23 cellular contexts compared by ENCODE assay signal in genomic region chr19:54152267-54152666, GRCh38. TPM values are rescaled to one million over a fixed set of nuclear protein-coding genes. Genes with fewer than 3 reads are reported as not detected.
A peak's percentile ranks its signal among the peaks of the same experiment; 100 is the strongest.
DNase-seq lines count a peak whose midpoint lies in the region; ATAC-seq, FAIRE-seq and TF ChIP-seq lines count a peak whose summit lies in the region.
"Had no signal": no experiment of that assay in that cellular context is flagged by ENCODE, and none has a peak within 500 bp of the region (broad histone marks: within the 10 kb centered on the region; RNA-seq: fewer than 3 reads in every experiment).

No MANE protein-coding gene starts in this region.

- ATAC-seq in HepG2 (0 out of 3 replicates have a peak, but pooled peaks have one; percentile 3), right lobe of liver (no peak), GM21737 (IDR thresholded peaks at IDR 0.05; ENCODE audit: unreplicated experiment) (no peak)

- FAIRE-seq in HepG2 (lab: Jason Lieb, UNC) (no peak), kidney (lab: Jason Lieb, UNC) (no peak)
- FAIRE-seq: A549, GM12892, GM19239, H54 had no signal

- H3K36me3 ChIP-seq in HepG2 (replicated peaks in 1 of 2; ENCODE audit: control insufficient read depth in 1 of 2, insufficient read depth in 2 of 2, low read length in 2 of 2), result peaks cover 39 to 92% of the 10 kb centered on the region in 2 experiments
- peaks cover 6 to 95% (median 41%) of the 10 kb centered on the region in 4 donors for H3K36me3 ChIP-seq in right lobe of liver
- peaks cover 38 to 44% of the 10 kb centered on the region in 2 donors for H3K36me3 ChIP-seq in kidney (ENCODE audit: control insufficient read depth in 1 of 2, insufficient read depth in 2 of 2, low read length in 2 of 2)
- peaks cover 8% of the 10 kb centered on the region for H3K36me3 ChIP-seq in MM.1S (replicated peaks; ENCODE audit: insufficient read depth, low read length)

- no peak for TF ChIP-seq RAD21 in HepG2 (CRISPR knock-in tag; IDR thresholded peaks at IDR 0.05)

- H3K9me2 ChIP-seq in MM.1S (replicated peaks; ENCODE audit: insufficient read depth, low read length), result no peaks in the 10 kb centered on the region

- no peak overlapping the region for H3K9ac ChIP-seq in HepG2 (ENCODE audit: insufficient read depth, low read depth, low read length)
- H3K9ac ChIP-seq in kidney (ENCODE audit: low read length in 2 of 2), result no peak overlapping the region
- no peak overlapping the region for H3K9ac ChIP-seq in MM.1S (ENCODE audit: low read length)

- in situ Hi-C loops in HepG2 (cut with HindIII; ENCODE audit: extremely low pct_ligation_motif_present, low pct_unique_long_range_greater_than_20kb), result no loop called here

- CTCF ChIA-PET in HepG2 (lab: Yijun Ruan, JAX; ENCODE audit: low intra/inter-chr PET ratio, low total read pairs) (no interaction called here), RWPE1 (lab: Yijun Ruan, JAX) (no interaction called here)

- TF ChIP-seq EP300 in HepG2 (IDR thresholded peaks at IDR 0.05; ENCODE audit: low read depth in 2 of 2, low read length in 2 of 2) (no peak), HepG2 (CRISPR knock-in tag; IDR thresholded peaks at IDR 0.05; ENCODE audit: borderline replicate concordance) (no peak)

- DNase-seq in HepG2 (ENCODE audit: low spot score) (no peak), right lobe of liver (no peak), RWPE1 (ENCODE audit: low spot score) (no peak), kidney (peak; percentile 73), NCI-H2171 treated with DMSO at 0.1 percent for 48 hours (lab: John Stamatoyannopoulos, UW) (no peak), MM.1S (no peak)
- DNase-seq: 8988T; ACHN; AML-193; BE2C; CD4-positive, alpha-beta T cell; CD8-positive, alpha-beta memory T cell; DMS53; DMS79 treated with DMSO at 0.1 percent for 48 hours; GF-D8; GOT3 had no signal

- H3K27ac ChIP-seq in HepG2 (ENCODE audit: extremely low read length, insufficient read depth, low read length) (no peak overlapping the region), right lobe of liver (no peak overlapping the region), RWPE1 (peak overlapping the region; percentile 65), kidney (ENCODE audit: low read depth in 2 of 2, low read length in 2 of 2) (no peak overlapping the region), MM.1S (ENCODE audit: low read length) (no peak overlapping the region)
- H3K27ac ChIP-seq: A549; BLaER1 treated with 17β-estradiol and CSF1 and Interleukin-3, amounts not matched to agents 10 nM and 100 nM had no signal

- TF ChIP-seq POLR2A in HepG2 (IDR thresholded peaks at IDR 0.05; ENCODE audit: insufficient read depth in 1 of 2, low read depth in 2 of 2, low read length in 2 of 2) (no peak; a peak in 1 of 4 replicates), right lobe of liver (IDR thresholded peaks at IDR 0.05) (no peak)

- H3F3A ChIP-seq in MM.1S (ENCODE audit: insufficient read depth, low read length), result 0 out of 2 replicates have a peak, but pooled peaks cover 11% of the 10 kb centered on the region

- H3K9me3 ChIP-seq in HepG2 (ENCODE audit: low read length) (no peaks in the 10 kb centered on the region), right lobe of liver (no peaks in the 10 kb centered on the region), kidney (ENCODE audit: control insufficient read depth in 1 of 2, low read length in 2 of 2) (no peaks in the 10 kb centered on the region), MM.1S (replicated peaks; ENCODE audit: insufficient read depth, low read length) (no peaks in the 10 kb centered on the region)
- H3K9me3 ChIP-seq: A549; BE2C; BLaER1 treated with 17β-estradiol and CSF1 and Interleukin-3, amounts not matched to agents 10 nM and 100 nM; HAP-1 had no signal

- 100% methylated on average over 4 of the region's 12 CpGs for WGBS in HepG2 (ENCODE audit: low lambda C conversion rate)
- WGBS in right lobe of liver (ENCODE audit: insufficient coverage, low coverage, low lambda C conversion rate, missing lambda C conversion rate), result 100% methylated on average over 2 of the region's 12 CpGs

- H2AFZ ChIP-seq in HepG2 (ENCODE audit: low read length), result no peak overlapping the region
- H2AFZ ChIP-seq in MM.1S (ENCODE audit: low read length), result no peak overlapping the region

- H3K27me3 ChIP-seq in HepG2 (ENCODE audit: control insufficient read depth in 1 of 2, insufficient read depth in 2 of 2, low read length in 2 of 2), result no peaks in the 10 kb centered on the region
- no peaks in the 10 kb centered on the region for H3K27me3 ChIP-seq in right lobe of liver
- H3K27me3 ChIP-seq in MM.1S (replicated peaks; ENCODE audit: insufficient read depth, low read length), result no peaks in the 10 kb centered on the region
- H3K27me3 ChIP-seq: BE2C; BLaER1 treated with 17β-estradiol and CSF1 and Interleukin-3, amounts not matched to agents 10 nM and 100 nM had no signal

- intact Hi-C loops in HepG2 (cut with micrococcal nuclease; ENCODE audit: unreplicated experiment), result no loop called here
- intact Hi-C loops in right lobe of liver (cut with DNase I), result no loop called here
- intact Hi-C loops in kidney (cut with DNase I), result no loop called here

- 0 out of 2 replicates have a peak, but pooled peaks cover 3% of the 10 kb centered on the region for H4K20me1 ChIP-seq in HepG2 (ENCODE audit: insufficient read depth, low read length)
- H4K20me1 ChIP-seq in MM.1S (ENCODE audit: insufficient read depth, low read length), result no peaks in the 10 kb centered on the region

- no peak for TF ChIP-seq CTCF in HepG2 (CRISPR knock-in tag; IDR thresholded peaks at IDR 0.05)
- TF ChIP-seq CTCF in right lobe of liver (IDR thresholded peaks at IDR 0.05), result no peak
- TF ChIP-seq CTCF in RWPE1 (conservative IDR thresholded peaks at IDR 0.05; ENCODE audit: low read depth), result no peak
- no peak for TF ChIP-seq CTCF in kidney (IDR thresholded peaks at IDR 0.05; ENCODE audit: borderline replicate concordance, extremely low read depth, insufficient read depth)
- no peak for TF ChIP-seq CTCF in MM.1S (IDR thresholded peaks at IDR 0.05; ENCODE audit: low read length)

- H3K4me2 ChIP-seq in HepG2 (ENCODE audit: low read depth, low read length) (no peak overlapping the region), MM.1S (ENCODE audit: low read depth, low read length) (no peak overlapping the region)
- H3K4me2 ChIP-seq: A549; BLaER1 treated with 17β-estradiol and CSF1 and Interleukin-3, amounts not matched to agents 10 nM and 100 nM had no signal

- H3K4me3 ChIP-seq in HepG2 (replicated peaks in 1 of 3; ENCODE audit: insufficient read depth in 1 of 3, low read depth in 2 of 3, low read length in 3 of 3) (no peak overlapping the region), right lobe of liver (no peak overlapping the region), kidney (ENCODE audit: low read length in 2 of 2) (no peak overlapping the region), MM.1S (ENCODE audit: low read length) (no peak overlapping the region)
- H3K4me3 ChIP-seq: A549; BLaER1 treated with 17β-estradiol and CSF1 and Interleukin-3, amounts not matched to agents 10 nM and 100 nM; HAP-1 had no signal

- POLR2A ChIA-PET in HepG2 (lab: Yijun Ruan, JAX), result interaction anchor here (0.5 to 3.7 kb wide), 2 partner anchors 13 to 15 kb away, joined by 3 to 19 read pairs; partner anchors contain the start of gene CNOT3
- POLR2A ChIA-PET in RWPE1 (lab: Yijun Ruan, JAX; ENCODE audit: low non-redundant PET), result no interaction called here

- H3K4me1 ChIP-seq in HepG2 (ENCODE audit: insufficient read depth, low read length) (no peaks in the 10 kb centered on the region), right lobe of liver (no peaks in the 10 kb centered on the region), kidney (ENCODE audit: control insufficient read depth in 1 of 2, insufficient read depth in 1 of 2, low read depth in 1 of 2, low read length in 2 of 2) (no peaks in the 10 kb centered on the region), MM.1S (ENCODE audit: low read length) (no peaks in the 10 kb centered on the region)
- H3K4me1 ChIP-seq: A549, BE2C, HAP-1 had no signal

- no TSS peak for BruUV-seq in HepG2 (replicated peaks; lab: Mats Ljungman, UMichigan)

- H3K79me2 ChIP-seq in HepG2 (ENCODE audit: insufficient read depth, low read length), result no peaks in the 10 kb centered on the region
- peaks cover 10% of the 10 kb centered on the region for H3K79me2 ChIP-seq in MM.1S (ENCODE audit: low read length)

RNA-seq across cellular contexts. Expression of gene LENG1, which starts 7.3 kb away (rescaled TPM):
- total RNA-seq in HepG2 (2016; rRNA removed; fragmentation: Illumina TruSeq; extraction: Trizol) (3.8 and 4.0 TPM in 2 replicates), right lobe of liver (1 to 10 TPM; 1.2 to 3.5 (median 3.2) TPM), kidney (8.0 TPM)
- total RNA-seq in HepG2 (2016; cell fraction: cytosol; rRNA removed; fragmentation: Illumina TruSeq; extraction: Trizol; ENCODE audit: low read depth), result 1.9 and 2.2 TPM in 2 replicates
- 4.3 and 4.8 TPM in 2 replicates for total RNA-seq in HepG2 (2016; cell fraction: insoluble cytoplasmic fraction; rRNA removed; fragmentation: Illumina TruSeq; extraction: Trizol)
- total RNA-seq in HepG2 (2016; cell fraction: membrane; rRNA removed; fragmentation: Illumina TruSeq; extraction: Trizol), result 1.6 and 1.8 TPM in 2 replicates
- 2.2 and 2.7 TPM in 2 replicates for total RNA-seq in HepG2 (2016; cell fraction: nucleus; rRNA removed; fragmentation: Illumina TruSeq; extraction: Trizol)
- polyA plus RNA-seq in HepG2 (2011; rRNA removed) (1.8 and 2.0 TPM in 2 replicates), kidney (ENCODE audit: insufficient read depth, low read depth, low replicate concordance) (12.2 TPM)
- polyA plus RNA-seq in HepG2 (2011; cell fraction: cytosol; rRNA removed), result 2.1 and 2.4 TPM in 2 replicates
- polyA plus RNA-seq in HepG2 (2011; cell fraction: nucleus; rRNA removed), result 1.8 and 2.0 TPM in 2 replicates
- 2.6 TPM in 2 replicates for polyA plus RNA-seq in HepG2 (2012)
- 1.6 TPM in 2 replicates for polyA plus RNA-seq in HepG2 (2016; cell fraction: cytosol; fragmentation: Illumina TruSeq; extraction: Trizol; ENCODE audit: low read depth)
- polyA plus RNA-seq in HepG2 (2016; cell fraction: insoluble cytoplasmic fraction; fragmentation: Illumina TruSeq; extraction: Trizol; ENCODE audit: low read depth), result 4.4 and 4.9 TPM in 2 replicates
- polyA plus RNA-seq in HepG2 (2016; cell fraction: membrane; fragmentation: Illumina TruSeq; extraction: Trizol; ENCODE audit: low read depth), result 1.0 TPM in 2 replicates
- 2.7 and 3.1 TPM in 2 replicates for polyA plus RNA-seq in HepG2 (2016; cell fraction: nucleus; fragmentation: Illumina TruSeq; extraction: Trizol; ENCODE audit: insufficient read depth, low read depth)
- polyA minus RNA-seq in HepG2 (2011; rRNA and poly(A)+ RNA removed; ENCODE audit: low replicate concordance), result 0.40 and 0.48 TPM in 2 replicates
- polyA minus RNA-seq in HepG2 (2011; cell fraction: cytosol; rRNA and poly(A)+ RNA removed), result 0.79 and 1.1 TPM in 2 replicates
- 1.7 and 1.9 TPM in 2 replicates for polyA minus RNA-seq in HepG2 (2011; cell fraction: nucleus; rRNA and poly(A)+ RNA removed)

RNA-seq across cellular contexts. Expression of gene CNOT3, which starts 14.7 kb away (rescaled TPM):
- total RNA-seq in HepG2 (2016; rRNA removed; fragmentation: Illumina TruSeq; extraction: Trizol), result 5.8 and 7.6 TPM in 2 replicates
- 4.0 and 5.5 TPM in 2 replicates for total RNA-seq in HepG2 (2016; cell fraction: cytosol; rRNA removed; fragmentation: Illumina TruSeq; extraction: Trizol; ENCODE audit: low read depth)
- 6.1 and 8.1 TPM in 2 replicates for total RNA-seq in HepG2 (2016; cell fraction: insoluble cytoplasmic fraction; rRNA removed; fragmentation: Illumina TruSeq; extraction: Trizol)
- 11.8 and 13.1 TPM in 2 replicates for total RNA-seq in HepG2 (2016; cell fraction: membrane; rRNA removed; fragmentation: Illumina TruSeq; extraction: Trizol)
- total RNA-seq in HepG2 (2016; cell fraction: nucleus; rRNA removed; fragmentation: Illumina TruSeq; extraction: Trizol), result 11.3 and 13.6 TPM in 2 replicates
- 4.3 and 4.9 TPM in 2 replicates for polyA plus RNA-seq in HepG2 (2011; rRNA removed)
- polyA plus RNA-seq in HepG2 (2011; cell fraction: cytosol; rRNA removed), result 4.0 and 4.5 TPM in 2 replicates
- polyA plus RNA-seq in HepG2 (2011; cell fraction: nucleus; rRNA removed), result 21.1 and 21.5 TPM in 2 replicates
- 18.8 and 22.7 TPM in 2 replicates for polyA plus RNA-seq in HepG2 (2012)
- 7.9 TPM in 2 replicates for polyA plus RNA-seq in HepG2 (2016; cell fraction: cytosol; fragmentation: Illumina TruSeq; extraction: Trizol; ENCODE audit: low read depth)
- 25.5 and 38.4 TPM in 2 replicates for polyA plus RNA-seq in HepG2 (2016; cell fraction: insoluble cytoplasmic fraction; fragmentation: Illumina TruSeq; extraction: Trizol; ENCODE audit: low read depth)
- 11.9 and 12.9 TPM in 2 replicates for polyA plus RNA-seq in HepG2 (2016; cell fraction: membrane; fragmentation: Illumina TruSeq; extraction: Trizol; ENCODE audit: low read depth)
- 58.2 and 71.4 TPM in 2 replicates for polyA plus RNA-seq in HepG2 (2016; cell fraction: nucleus; fragmentation: Illumina TruSeq; extraction: Trizol; ENCODE audit: insufficient read depth, low read depth)
- polyA minus RNA-seq in HepG2 (2011; rRNA and poly(A)+ RNA removed; ENCODE audit: low replicate concordance), result 6.7 and 8.6 TPM in 2 replicates
- polyA minus RNA-seq in HepG2 (2011; cell fraction: cytosol; rRNA and poly(A)+ RNA removed), result 13.1 and 16.9 TPM in 2 replicates
- 7.5 and 10.3 TPM in 2 replicates for polyA minus RNA-seq in HepG2 (2011; cell fraction: nucleus; rRNA and poly(A)+ RNA removed)
- total RNA-seq in right lobe of liver, result 10 to 100 TPM in 5 of 6 experiments, 1 to 10 TPM in 1; 7.1 to 21.6 (median 15.5) TPM
- total RNA-seq in kidney, result 38.1 TPM
- 30.8 TPM for polyA plus RNA-seq in kidney (ENCODE audit: insufficient read depth, low read depth, low replicate concordance)

RNA-seq across cellular contexts. Expression of gene TMC4, which starts 20.7 kb away (rescaled TPM):
- total RNA-seq in HepG2 (2016; rRNA removed; fragmentation: Illumina TruSeq; extraction: Trizol) (0.24 TPM in 1 of 2 replicates, not detected in the other), right lobe of liver (1 to 10 TPM in 3 of 6 experiments, under 1 TPM in 3; 0.18 to 2.4 (median 1.1) TPM), kidney (98.9 TPM)
- total RNA-seq in HepG2 (2016; cell fraction: cytosol; rRNA removed; fragmentation: Illumina TruSeq; extraction: Trizol; ENCODE audit: low read depth), result not detected in 2 replicates
- 0.15 TPM in 1 of 2 replicates, not detected in the other for total RNA-seq in HepG2 (2016; cell fraction: insoluble cytoplasmic fraction; rRNA removed; fragmentation: Illumina TruSeq; extraction: Trizol)
- 0.41 TPM in 1 of 2 replicates, not detected in the other for total RNA-seq in HepG2 (2016; cell fraction: membrane; rRNA removed; fragmentation: Illumina TruSeq; extraction: Trizol)
- not detected in 2 replicates for total RNA-seq in HepG2 (2016; cell fraction: nucleus; rRNA removed; fragmentation: Illumina TruSeq; extraction: Trizol)
- polyA plus RNA-seq in HepG2 (2011; rRNA removed) (0.13 and 0.35 TPM in 2 replicates), kidney (ENCODE audit: insufficient read depth, low read depth, low replicate concordance) (64.6 TPM)
- polyA plus RNA-seq in HepG2 (2011; cell fraction: cytosol; rRNA removed), result 0.08 and 0.15 TPM in 2 replicates
- 1.8 and 1.9 TPM in 2 replicates for polyA plus RNA-seq in HepG2 (2011; cell fraction: nucleus; rRNA removed)
- polyA plus RNA-seq in HepG2 (2012), result 0.41 and 0.86 TPM in 2 replicates
- polyA plus RNA-seq in HepG2 (2016; cell fraction: cytosol; fragmentation: Illumina TruSeq; extraction: Trizol; ENCODE audit: low read depth), result 0.26 TPM in 1 of 2 replicates, not detected in the other
- not detected in 2 replicates for polyA plus RNA-seq in HepG2 (2016; cell fraction: insoluble cytoplasmic fraction; fragmentation: Illumina TruSeq; extraction: Trizol; ENCODE audit: low read depth)
- polyA plus RNA-seq in HepG2 (2016; cell fraction: membrane; fragmentation: Illumina TruSeq; extraction: Trizol; ENCODE audit: low read depth), result 0.10 and 0.50 TPM in 2 replicates
- 0.73 TPM in 1 of 2 replicates, not detected in the other for polyA plus RNA-seq in HepG2 (2016; cell fraction: nucleus; fragmentation: Illumina TruSeq; extraction: Trizol; ENCODE audit: insufficient read depth, low read depth)
- polyA minus RNA-seq in HepG2 (2011; rRNA and poly(A)+ RNA removed; ENCODE audit: low replicate concordance), result 0.12 and 0.35 TPM in 2 replicates
- polyA minus RNA-seq in HepG2 (2011; cell fraction: cytosol; rRNA and poly(A)+ RNA removed), result not detected in 2 replicates
- 0.87 TPM in 1 of 2 replicates, not detected in the other for polyA minus RNA-seq in HepG2 (2011; cell fraction: nucleus; rRNA and poly(A)+ RNA removed)

RNA-seq across cellular contexts. Expression of gene PRPF31, which starts 36.7 kb away (rescaled TPM):
- total RNA-seq in HepG2 (2016; rRNA removed; fragmentation: Illumina TruSeq; extraction: Trizol) (63.8 and 68.9 TPM in 2 replicates), right lobe of liver (10 to 100 TPM; 22.1 to 34.9 (median 27.9) TPM), kidney (57.2 TPM)
- total RNA-seq in HepG2 (2016; cell fraction: cytosol; rRNA removed; fragmentation: Illumina TruSeq; extraction: Trizol; ENCODE audit: low read depth), result 9.6 and 11.5 TPM in 2 replicates
- total RNA-seq in HepG2 (2016; cell fraction: insoluble cytoplasmic fraction; rRNA removed; fragmentation: Illumina TruSeq; extraction: Trizol), result 62.0 and 64.7 TPM in 2 replicates
- 23.1 and 26.5 TPM in 2 replicates for total RNA-seq in HepG2 (2016; cell fraction: membrane; rRNA removed; fragmentation: Illumina TruSeq; extraction: Trizol)
- 30.4 and 33.1 TPM in 2 replicates for total RNA-seq in HepG2 (2016; cell fraction: nucleus; rRNA removed; fragmentation: Illumina TruSeq; extraction: Trizol)
- polyA plus RNA-seq in HepG2 (2011; rRNA removed) (23.8 and 29.5 TPM in 2 replicates), kidney (ENCODE audit: insufficient read depth, low read depth, low replicate concordance) (55.9 TPM)
- 25.5 and 31.8 TPM in 2 replicates for polyA plus RNA-seq in HepG2 (2011; cell fraction: cytosol; rRNA removed)
- polyA plus RNA-seq in HepG2 (2011; cell fraction: nucleus; rRNA removed), result 65.6 and 76.0 TPM in 2 replicates
- 31.9 and 33.4 TPM in 2 replicates for polyA plus RNA-seq in HepG2 (2012)
- 8.8 and 9.7 TPM in 2 replicates for polyA plus RNA-seq in HepG2 (2016; cell fraction: cytosol; fragmentation: Illumina TruSeq; extraction: Trizol; ENCODE audit: low read depth)
- 66.2 and 72.8 TPM in 2 replicates for polyA plus RNA-seq in HepG2 (2016; cell fraction: insoluble cytoplasmic fraction; fragmentation: Illumina TruSeq; extraction: Trizol; ENCODE audit: low read depth)
- polyA plus RNA-seq in HepG2 (2016; cell fraction: membrane; fragmentation: Illumina TruSeq; extraction: Trizol; ENCODE audit: low read depth), result 15.4 and 16.9 TPM in 2 replicates
- polyA plus RNA-seq in HepG2 (2016; cell fraction: nucleus; fragmentation: Illumina TruSeq; extraction: Trizol; ENCODE audit: insufficient read depth, low read depth), result 56.8 and 57.4 TPM in 2 replicates
- polyA minus RNA-seq in HepG2 (2011; rRNA and poly(A)+ RNA removed; ENCODE audit: low replicate concordance), result 21.6 and 22.6 TPM in 2 replicates
- polyA minus RNA-seq in HepG2 (2011; cell fraction: cytosol; rRNA and poly(A)+ RNA removed), result 10.0 and 12.8 TPM in 2 replicates
- 14.3 and 15.6 TPM in 2 replicates for polyA minus RNA-seq in HepG2 (2011; cell fraction: nucleus; rRNA and poly(A)+ RNA removed)

RNA-seq across cellular contexts. Expression of gene TFPT, which starts 36.8 kb away (rescaled TPM):
- total RNA-seq in HepG2 (2016; rRNA removed; fragmentation: Illumina TruSeq; extraction: Trizol) (10.7 and 13.5 TPM in 2 replicates), right lobe of liver (1 to 10 TPM; 3.5 to 8.2 (median 5.7) TPM), kidney (19.2 TPM)
- total RNA-seq in HepG2 (2016; cell fraction: cytosol; rRNA removed; fragmentation: Illumina TruSeq; extraction: Trizol; ENCODE audit: low read depth), result 2.1 and 3.1 TPM in 2 replicates
- 11.6 and 13.6 TPM in 2 replicates for total RNA-seq in HepG2 (2016; cell fraction: insoluble cytoplasmic fraction; rRNA removed; fragmentation: Illumina TruSeq; extraction: Trizol)
- total RNA-seq in HepG2 (2016; cell fraction: membrane; rRNA removed; fragmentation: Illumina TruSeq; extraction: Trizol), result 3.8 and 5.2 TPM in 2 replicates
- 3.8 and 4.7 TPM in 2 replicates for total RNA-seq in HepG2 (2016; cell fraction: nucleus; rRNA removed; fragmentation: Illumina TruSeq; extraction: Trizol)
- polyA plus RNA-seq in HepG2 (2011; rRNA removed) (8.4 and 8.6 TPM in 2 replicates), kidney (ENCODE audit: insufficient read depth, low read depth, low replicate concordance) (31.6 TPM)
- polyA plus RNA-seq in HepG2 (2011; cell fraction: cytosol; rRNA removed), result 9.4 and 11.7 TPM in 2 replicates
- polyA plus RNA-seq in HepG2 (2011; cell fraction: nucleus; rRNA removed), result 5.1 and 6.7 TPM in 2 replicates
- 7.3 and 8.0 TPM in 2 replicates for polyA plus RNA-seq in HepG2 (2012)
- 3.5 and 3.7 TPM in 2 replicates for polyA plus RNA-seq in HepG2 (2016; cell fraction: cytosol; fragmentation: Illumina TruSeq; extraction: Trizol; ENCODE audit: low read depth)
- 15.5 and 17.3 TPM in 2 replicates for polyA plus RNA-seq in HepG2 (2016; cell fraction: insoluble cytoplasmic fraction; fragmentation: Illumina TruSeq; extraction: Trizol; ENCODE audit: low read depth)
- polyA plus RNA-seq in HepG2 (2016; cell fraction: membrane; fragmentation: Illumina TruSeq; extraction: Trizol; ENCODE audit: low read depth), result 4.2 and 4.3 TPM in 2 replicates
- polyA plus RNA-seq in HepG2 (2016; cell fraction: nucleus; fragmentation: Illumina TruSeq; extraction: Trizol; ENCODE audit: insufficient read depth, low read depth), result 11.7 and 12.0 TPM in 2 replicates
- polyA minus RNA-seq in HepG2 (2011; rRNA and poly(A)+ RNA removed; ENCODE audit: low replicate concordance), result 3.3 and 3.6 TPM in 2 replicates
- 2.1 and 3.3 TPM in 2 replicates for polyA minus RNA-seq in HepG2 (2011; cell fraction: cytosol; rRNA and poly(A)+ RNA removed)
- 2.2 and 2.3 TPM in 2 replicates for polyA minus RNA-seq in HepG2 (2011; cell fraction: nucleus; rRNA and poly(A)+ RNA removed)

Comparison
In these comparisons a context has a peak if more than half of its experiments do, and no peak if none do; other contexts are left out.
1. RNA of gene TMC4, which starts 20.7 kb away (total RNA-seq): 98.9 TPM in kidney (single experiment); 0.18 to 2.4 TPM in right lobe of liver and 0.15 to 0.41 TPM in HepG2; every median in the first group is over 10 times any median in the second.